11 cellular contexts compared by ENCODE assay signal in genomic region chr6:168032383-168032760, GRCh38. TPM values are rescaled to one million over a fixed set of nuclear protein-coding genes. Genes with fewer than 3 reads are reported as not detected.
DNase-seq lines count a peak whose midpoint lies in the region; TF ChIP-seq lines count a peak whose summit lies in the region.
"Had no signal": no experiment of that assay in that cellular context is flagged by ENCODE, and none has a peak within 500 bp of the region (broad histone marks: within the 10 kb centered on the region; RNA-seq: fewer than 3 reads in every experiment).

No MANE protein-coding gene starts in this region.

- peaks cover 7% of the 10 kb centered on the region for H3K36me3 Mint-ChIP-seq in endothelial cell (ENCODE audit: low read depth, unreplicated experiment)

- TF ChIP-seq CTCF in AG09319 (IDR thresholded peaks at IDR 0.05; ENCODE audit: low read depth, low read length) (peak; percentile 52), endothelial cell (IDR thresholded peaks at IDR 0.05; ENCODE audit: unreplicated experiment) (no peak)

- no peak overlapping the region for H3K9ac ChIP-seq in NT2/D1 (ENCODE audit: insufficient read length, low read depth)

- H3K4me1 Mint-ChIP-seq in endothelial cell (ENCODE audit: unreplicated experiment) = peaks cover 25% of the 10 kb centered on the region

- H3K4me1 ChIP-seq in NT2/D1 (ENCODE audit: insufficient read depth, insufficient read length) = peaks cover 2% of the 10 kb centered on the region

- no peak overlapping the region for H3K4me3 Mint-ChIP-seq in endothelial cell (ENCODE audit: unreplicated experiment)
- H3K4me3 Mint-ChIP-seq: dendritic cell treated with granulocyte-macrophage colony-stimulating factor and Interleukin-4, amounts not matched to agents 40 ng/mL and 50 ng/mL, for 4 days had no signal

- no peak overlapping the region for H3K4me3 ChIP-seq in NT2/D1 (ENCODE audit: insufficient read length, low read depth)

- no peaks in the 10 kb centered on the region for H3K36me3 ChIP-seq in NT2/D1 (ENCODE audit: insufficient read depth, insufficient read length, low read length)

- peaks cover 5% of the 10 kb centered on the region for H3K27me3 Mint-ChIP-seq in endothelial cell (ENCODE audit: unreplicated experiment)

- peaks cover 12% of the 10 kb centered on the region for H3K9me3 Mint-ChIP-seq in endothelial cell (ENCODE audit: unreplicated experiment)

- DNase-seq in AG09319 (ENCODE audit: extremely low read depth, low read depth) (peak; percentile 22), NT2/D1 (ENCODE audit: low read depth, low spot score) (peak; percentile 35), endothelial cell (ENCODE audit: low spot score) (no peak), myocyte (ENCODE audit: low read depth) (peak; percentile 57), DMS153 treated with DMSO at 0.1 percent for 48 hours (lab: John Stamatoyannopoulos, UW; ENCODE audit: unreplicated experiment) (no peak), NCI-H2081 treated with DMSO at 0.1 percent for 48 hours (lab: John Stamatoyannopoulos, UW) (no peak), NCI-H526 (lab: John Stamatoyannopoulos, UW) (no peak)
- no peak for DNase-seq in activated CD8-positive, alpha-beta memory T cell treated with anti-CD3 and anti-CD28 coated beads, Interleukin-2, amount 50 U/mL, for 4 hours
- DNase-seq: NCI-H774 had no signal

- H3K27ac Mint-ChIP-seq in endothelial cell (ENCODE audit: unreplicated experiment) = peak overlapping the region; percentile 77
- H3K27ac Mint-ChIP-seq: dendritic cell treated with granulocyte-macrophage colony-stimulating factor and Interleukin-4, amounts not matched to agents 40 ng/mL and 50 ng/mL, for 4 days had no signal

- H3K27me3 ChIP-seq in NT2/D1 (ENCODE audit: insufficient read depth, insufficient read length) = no peaks in the 10 kb centered on the region

- no peaks in the 10 kb centered on the region for H3K9me3 ChIP-seq in NT2/D1 (ENCODE audit: insufficient read depth, low read length)

RNA-seq across cellular contexts. Expression of gene KIF25, which starts 34.9 kb away (rescaled TPM):
- total RNA-seq in endothelial cell (ENCODE audit: unreplicated experiment) = not detected
- 0.16 TPM in 1 of 2 replicates, not detected in the other for total RNA-seq in myocyte
- polyA plus RNA-seq in myocyte (2012) = not detected
- polyA plus RNA-seq: neural cell had no signal

RNA-seq across cellular contexts. Expression of gene FRMD1, which starts 46.6 kb away (rescaled TPM):
- total RNA-seq in endothelial cell (ENCODE audit: unreplicated experiment) = 0.05 TPM
- total RNA-seq in myocyte = not detected in 2 replicates
- polyA plus RNA-seq in myocyte (2012) = 0.18 TPM
- polyA plus RNA-seq: neural cell had no signal

Comparison
In these comparisons a context has a peak if more than half of its experiments do, and no peak if none do; other contexts are left out.
1. DNase-seq: peak in AG09319 (single experiment), NT2/D1 (single experiment) and myocyte (single experiment); none in endothelial cell (single experiment), DMS153 treated with DMSO at 0.1 percent for 48 hours (single experiment), activated CD8-positive, alpha-beta memory T cell treated with anti-CD3 and anti-CD28 coated beads, Interleukin-2, amount 50 U/mL, for 4 hours (single experiment), NCI-H2081 treated with DMSO at 0.1 percent for 48 hours (single experiment) and NCI-H526 (0 of 2).